Comparison of ENCODE assay signal across 15 cellular contexts in genomic region chr6:122563364-122564052, GRCh38. TPM values are rescaled to one million over a fixed set of nuclear protein-coding genes. Genes with fewer than 3 reads are reported as not detected.
DNase-seq lines count a peak whose midpoint lies in the region; ATAC-seq and TF ChIP-seq lines count a peak whose summit lies in the region.
"Had no signal": no experiment of that assay in that cellular context is flagged by ENCODE, and none has a peak within 500 bp of the region (broad histone marks: within the 10 kb centered on the region; RNA-seq: fewer than 3 reads in every experiment).

No MANE protein-coding gene starts in this region.

- H3K36me3 Mint-ChIP-seq in chondrocyte (ENCODE audit: low read depth) (peaks cover 19% of the 10 kb centered on the region), glutamatergic neuron (ENCODE audit: unreplicated experiment) (peaks cover 22% of the 10 kb centered on the region)

- H3K4me3 Mint-ChIP-seq in chondrocyte (ENCODE audit: unreplicated experiment), result no peak overlapping the region
- peak overlapping the region; percentile 14 for H3K4me3 Mint-ChIP-seq in glutamatergic neuron (ENCODE audit: unreplicated experiment)
- H3K4me3 Mint-ChIP-seq: CD8-positive, alpha-beta memory T cell had no signal

- DNase-seq in NCI-H2171 treated with DMSO at 0.1 percent for 48 hours (lab: John Stamatoyannopoulos, UW), result peak; percentile 63
- no peak for DNase-seq in NCI-H2171 (lab: John Stamatoyannopoulos, UW)
- peak; percentile 40 for DNase-seq in chondrocyte (ENCODE audit: low spot score)
- DNase-seq in glutamatergic neuron, result no peak
- DNase-seq in putamen (ENCODE audit: low spot score), result no peak
- DNase-seq in EL, result no peak
- no peak for DNase-seq in activated CD4-positive, alpha-beta T cell treated with anti-CD3 and anti-CD28 coated beads for 4 hours
- DNase-seq: AML-193; Caco-2; CD8-positive, alpha-beta memory T cell; DND-41; GF-D8; H7; IMR-90 had no signal

- H3K27ac Mint-ChIP-seq in chondrocyte (ENCODE audit: unreplicated experiment) (no peak overlapping the region), glutamatergic neuron (ENCODE audit: unreplicated experiment) (peak overlapping the region; percentile 39)
- H3K27ac Mint-ChIP-seq: CD8-positive, alpha-beta memory T cell had no signal

- TF ChIP-seq CTCF in chondrocyte (IDR thresholded peaks at IDR 0.05) (no peak), glutamatergic neuron (IDR thresholded peaks at IDR 0.05; ENCODE audit: partially characterized antibody, unreplicated experiment) (no peak)

- H3K4me1 Mint-ChIP-seq in chondrocyte (ENCODE audit: low read depth) (no peaks in the 10 kb centered on the region), glutamatergic neuron (ENCODE audit: low read depth, unreplicated experiment) (peaks cover 7% of the 10 kb centered on the region)
- H3K4me1 Mint-ChIP-seq: CD8-positive, alpha-beta memory T cell had no signal

- no peaks in the 10 kb centered on the region for H3K27me3 Mint-ChIP-seq in chondrocyte (ENCODE audit: low read depth)
- peaks cover 7% of the 10 kb centered on the region for H3K27me3 Mint-ChIP-seq in glutamatergic neuron (ENCODE audit: unreplicated experiment)

- no peak for ATAC-seq in GM18868 (IDR thresholded peaks at IDR 0.05; ENCODE audit: unreplicated experiment)

- H3K9me3 Mint-ChIP-seq in chondrocyte (ENCODE audit: low read depth) (peaks cover 32% of the 10 kb centered on the region), glutamatergic neuron (ENCODE audit: unreplicated experiment) (peaks cover 5% of the 10 kb centered on the region)

RNA-seq across cellular contexts. Expression of gene PKIB, which starts 46.7 kb away (rescaled TPM):
- total RNA-seq in chondrocyte (42.1 to 50.9 TPM (median 44.3 TPM) in 3 replicates), glutamatergic neuron (ENCODE audit: unreplicated experiment) (48.1 TPM)

Comparison
In these comparisons a context has a peak if more than half of its experiments do, and no peak if none do; other contexts are left out.
1. DNase-seq: peak in NCI-H2171 treated with DMSO at 0.1 percent for 48 hours (single experiment) and chondrocyte (single experiment); none in NCI-H2171 (single experiment), glutamatergic neuron (single experiment), putamen (single experiment), EL (single experiment) and activated CD4-positive, alpha-beta T cell treated with anti-CD3 and anti-CD28 coated beads for 4 hours (0 of 2).